ENCODE assay signal across 8 cellular contexts in genomic region chr5:139403418-139403786, GRCh38. TPM values are rescaled to one million over a fixed set of nuclear protein-coding genes. Genes with fewer than 3 reads are reported as not detected.
DNase-seq lines count a peak whose midpoint lies in the region; ATAC-seq and TF ChIP-seq lines count a peak whose summit lies in the region.

No MANE protein-coding gene starts in this region.

- H3K4me1 Mint-ChIP-seq in activated CD4-positive, alpha-beta T cell treated with anti-CD3 and anti-CD28 coated beads for 36 hours = peaks cover 37% of the 10 kb centered on the region

- 27 to 28% methylated on average over 7 of the region's 7 CpGs for WGBS in thyroid gland, 2 donors

- POLR2A ChIA-PET in activated CD4-positive, alpha-beta T cell treated with anti-CD3 and anti-CD28 coated beads for 36 hours (lab: Charles Lee) = interaction anchor here (0.5 to 1.0 kb wide), 5 partner anchors 10 to 990 kb away, joined by 3 to 4 read pairs (median 3); partner anchors contain the start of gene PAIP2

- no peaks in the 10 kb centered on the region for H3K9me3 Mint-ChIP-seq in activated CD4-positive, alpha-beta T cell treated with anti-CD3 and anti-CD28 coated beads for 36 hours (ENCODE audit: low read depth)

- intact Hi-C loops in activated CD4-positive, alpha-beta T cell treated with anti-CD3 and anti-CD28 coated beads for 36 hours (cut with DNase I, micrococcal nuclease) = loop anchor here (1.0 to 5.0 kb wide), 5 partner anchors 44 to 205 kb away; partner anchors contain the start of genes MATR3 (in 1 of the 2), SIL1 (in 1 of the 2) and STING1 (in 1 of the 2)
- intact Hi-C loops in thyroid gland (cut with DNase I) = no loop called here

- TF ChIP-seq CTCF in thyroid gland (IDR thresholded peaks at IDR 0.05) = no peak

- no peaks in the 10 kb centered on the region for H3K27me3 ChIP-seq in adipocyte (replicated peaks; ENCODE audit: control insufficient read depth, insufficient read depth, low read length)
- H3K27me3 ChIP-seq in layer of hippocampus (ENCODE audit: control insufficient read depth, insufficient read depth, low read length) = no peaks in the 10 kb centered on the region
- H3K27me3 ChIP-seq in thyroid gland = no peaks in the 10 kb centered on the region

- H3K9me3 ChIP-seq in adipocyte (ENCODE audit: control insufficient read depth, low read length) (no peaks in the 10 kb centered on the region), thyroid gland (no peaks in the 10 kb centered on the region)

- H3K27ac ChIP-seq in layer of hippocampus (ENCODE audit: low read depth, low read length) (peak overlapping the region; percentile 98), thyroid gland (peak overlapping the region; percentile 76 to 81 (median 79))

- peak overlapping the region; percentile 81 for H3K9ac ChIP-seq in adipocyte (ENCODE audit: low read length)

- no peak for ATAC-seq in activated CD4-positive, alpha-beta T cell treated with anti-CD3 and anti-CD28 coated beads for 36 hours
- ATAC-seq in GM18511 (IDR thresholded peaks at IDR 0.05; ENCODE audit: unreplicated experiment) = no peak
- no peak for ATAC-seq in HG02623 (IDR thresholded peaks at IDR 0.05; ENCODE audit: unreplicated experiment)

- no peaks in the 10 kb centered on the region for H3K27me3 Mint-ChIP-seq in activated CD4-positive, alpha-beta T cell treated with anti-CD3 and anti-CD28 coated beads for 36 hours

- TF ChIP-seq POLR2A in thyroid gland (IDR thresholded peaks at IDR 0.05) = no peak

- peak overlapping the region; percentile 99 for H3K27ac Mint-ChIP-seq in activated CD4-positive, alpha-beta T cell treated with anti-CD3 and anti-CD28 coated beads for 36 hours

- no peak for DNase-seq in activated CD4-positive, alpha-beta T cell treated with anti-CD3 and anti-CD28 coated beads for 36 hours
- no peak for DNase-seq in activated CD4-positive, alpha-beta T cell treated with anti-CD3 and anti-CD28 coated beads, Interleukin-2, amount 50 U/mL, for 4 hours
- DNase-seq in adipocyte (ENCODE audit: low read depth) = no peak
- no peak for DNase-seq in thyroid gland
- DNase-seq in NCI-H524 treated with DMSO at 0.1 percent for 48 hours (lab: John Stamatoyannopoulos, UW) = no peak

- H3K4me1 ChIP-seq in adipocyte (ENCODE audit: control insufficient read depth, insufficient read depth, low read length) (peaks cover 7% of the 10 kb centered on the region), thyroid gland (peaks cover 5 to 14% of the 10 kb centered on the region in 2 donors)

- H3K4me3 Mint-ChIP-seq in activated CD4-positive, alpha-beta T cell treated with anti-CD3 and anti-CD28 coated beads for 36 hours = peak overlapping the region; percentile 79

- H3K4me3 ChIP-seq in adipocyte (ENCODE audit: low read length) (peak overlapping the region; percentile 80), thyroid gland (replicated peaks in 1 of 3) (peak overlapping the region in 2 of 3 donors; percentile 1 to 29)

- CTCF ChIA-PET in activated CD4-positive, alpha-beta T cell treated with anti-CD3 and anti-CD28 coated beads for 36 hours (lab: Charles Lee) = interaction anchor here (0.6 to 3.7 kb wide), 10 partner anchors 11 to 363 kb away, joined by 3 to 26 read pairs (median 4); partner anchors contain the start of genes MZB1 and PAIP2

- peaks cover 2% of the 10 kb centered on the region for H3K36me3 Mint-ChIP-seq in activated CD4-positive, alpha-beta T cell treated with anti-CD3 and anti-CD28 coated beads for 36 hours (ENCODE audit: low read depth)

- no peaks in the 10 kb centered on the region for H3K36me3 ChIP-seq in adipocyte (ENCODE audit: control insufficient read depth, insufficient read depth, low read length, severe bottlenecking)
- H3K36me3 ChIP-seq in thyroid gland = no peaks in the 10 kb centered on the region

RNA-seq across cellular contexts. Expression of gene SPATA24, which starts 0.5 kb away (rescaled TPM):
- 1 to 10 TPM; 4.6 to 5.9 TPM for total RNA-seq in activated CD4-positive, alpha-beta T cell treated with anti-CD3 and anti-CD28 coated beads for 36 hours
- total RNA-seq in thyroid gland = 10 to 100 TPM in 1 of 4 donors, 1 to 10 TPM in 3; 6.5 to 14.2 (median 7.3) TPM

RNA-seq across cellular contexts. Expression of gene PROB1, which starts 8.5 kb away (rescaled TPM):
- 1 to 10 TPM; 3.2 TPM for total RNA-seq in activated CD4-positive, alpha-beta T cell treated with anti-CD3 and anti-CD28 coated beads for 36 hours
- 1 to 10 TPM; 1.6 to 4.2 (median 1.9) TPM for total RNA-seq in thyroid gland

RNA-seq across cellular contexts. Expression of gene MZB1, which starts 13.7 kb away (rescaled TPM):
- total RNA-seq in activated CD4-positive, alpha-beta T cell treated with anti-CD3 and anti-CD28 coated beads for 36 hours = 1 to 10 TPM; 7.8 to 9.8 TPM
- total RNA-seq in thyroid gland = 1 to 10 TPM in 2 of 4 donors, not detected in 2; 1.1 to 6.0 TPM

RNA-seq across cellular contexts. Expression of gene SLC23A1, which starts 20.3 kb away (rescaled TPM):
- total RNA-seq in activated CD4-positive, alpha-beta T cell treated with anti-CD3 and anti-CD28 coated beads for 36 hours = under 1 TPM; 0.43 to 0.53 TPM
- not detected for total RNA-seq in thyroid gland

RNA-seq across cellular contexts. Expression of gene DNAJC18, which starts 35.9 kb away (rescaled TPM):
- total RNA-seq in activated CD4-positive, alpha-beta T cell treated with anti-CD3 and anti-CD28 coated beads for 36 hours = 10 to 100 TPM; 33.1 to 35.6 TPM
- 10 to 100 TPM in 3 of 4 donors, 1 to 10 TPM in 1; 7.9 to 21.0 (median 12.7) TPM for total RNA-seq in thyroid gland
